In genomic region chr6:155186052-155186658, GRCh38 we compare ENCODE assay signal across 9 cellular contexts.
A peak's percentile ranks its signal among the peaks of the same experiment; 100 is the strongest.
DNase-seq lines count a peak whose midpoint lies in the region; ATAC-seq, FAIRE-seq and TF ChIP-seq lines count a peak whose summit lies in the region.
"Had no signal": no experiment of that assay in that cellular context is flagged by ENCODE, and none has a peak within 500 bp of the region (broad histone marks: within the 10 kb centered on the region; RNA-seq: fewer than 3 reads in every experiment).

No MANE protein-coding gene starts in this region.

- no peak for TF ChIP-seq CTCF in A549 (IDR thresholded peaks at IDR 0.05)
- TF ChIP-seq CTCF in testis (IDR thresholded peaks at IDR 0.05) = no peak

- DNase-seq in A549 (ENCODE audit: low read depth in 1 of 2, low spot score in 1 of 2) = no peak
- peak; percentile 57 for DNase-seq in activated T-cell treated with anti-CD3 and anti-CD28 coated beads for 48 hours (ENCODE audit: low read depth)
- DNase-seq in lung microvascular endothelial cell (ENCODE audit: low read depth in 2 of 2) = peak; percentile 17 to 58
- DNase-seq in testis = no peak
- no peak for DNase-seq in NCI-H1048 (lab: John Stamatoyannopoulos, UW)
- DNase-seq in NCI-H2107 (lab: John Stamatoyannopoulos, UW) = no peak

- H3K27ac ChIP-seq in A549 (peak overlapping the region in 1 of 2 experiments; percentile 28; a peak in 2 of 6 replicates), testis (no peak overlapping the region)

- peak overlapping the region; percentile 23; the same call in 2 of the 3 replicates for H3K4me2 ChIP-seq in A549

- intact Hi-C loops in testis (cut with DNase I; ENCODE audit: low total_unique reads) = loop anchor here (10.0 kb wide), 1 partner anchor 59 kb away; no protein-coding TSS in a partner anchor

- POLR2A ChIA-PET in A549 (lab: Yijun Ruan, JAX) = no interaction called here

- 67% methylated on average over 6 of the region's 6 CpGs for WGBS in A549 (ENCODE audit: missing lambda C conversion rate)
- 43 to 53% methylated on average over 6 of the region's 6 CpGs for WGBS in testis, 2 donors

- FAIRE-seq in A549 (lab: Jason Lieb, UNC) = no peak

- no peak for TF ChIP-seq POLR2A in A549 (IDR thresholded peaks at IDR 0.05; ENCODE audit: low read length)
- no peak for TF ChIP-seq POLR2A in testis (IDR thresholded peaks at IDR 0.05)

- no peaks in the 10 kb centered on the region for H3K36me3 ChIP-seq in testis (ENCODE audit: low read depth, missing control alignments)

- CTCF ChIA-PET in A549 (lab: Yijun Ruan, JAX) = interaction anchor here (0.8 to 1.6 kb wide), 5 partner anchors 11 to 73 kb away, joined by 3 to 4 read pairs (median 3); no protein-coding TSS in a partner anchor

- peak; percentile 60 to 61; a peak in 3 of 6 replicates for ATAC-seq in A549
- ATAC-seq in HG03039 (IDR thresholded peaks at IDR 0.05; ENCODE audit: unreplicated experiment) = peak; percentile 37
- no peak for ATAC-seq in GM18519 (IDR thresholded peaks at IDR 0.05; ENCODE audit: low FRiP score, unreplicated experiment)
- ATAC-seq: naive thymus-derived CD4-positive, alpha-beta T cell had no signal

- TF ChIP-seq EP300 in A549 (IDR thresholded peaks at IDR 0.05) = no peak

- H3K27me3 ChIP-seq in testis = no peaks in the 10 kb centered on the region

- H3K4me3 ChIP-seq in A549 (no peak overlapping the region), testis (no peak overlapping the region)

- H3K4me1 ChIP-seq in A549 (peaks cover 25% of the 10 kb centered on the region), testis (no peaks in the 10 kb centered on the region)

- TF ChIP-seq RAD21 in A549 (conservative IDR thresholded peaks at IDR 0.05 in 1 of 2, IDR thresholded peaks at IDR 0.05 in 1 of 2) = no peak

- H3K9me3 ChIP-seq in A549 (no peaks in the 10 kb centered on the region), testis (no peaks in the 10 kb centered on the region)

TF ChIP-seq in A549, 52 proteins besides CTCF, POLR2A, EP300 and RAD21:
- no peak for TF ChIP-seq CBX8 (IDR thresholded peaks at IDR 0.05)
- no peak for TF ChIP-seq KDM5A (IDR thresholded peaks at IDR 0.05)
- TF ChIP-seq JUN (IDR thresholded peaks at IDR 0.05) = no peak
- TF ChIP-seq MAZ (IDR thresholded peaks at IDR 0.05; ENCODE audit: borderline replicate concordance, low read depth, low read length) = no peak
- TF ChIP-seq EHF (CRISPR knock-in tag; IDR thresholded peaks at IDR 0.05) = no peak
- TF ChIP-seq E2F6 (IDR thresholded peaks at IDR 0.05; ENCODE audit: borderline replicate concordance, low read depth) = no peak
- TF ChIP-seq TFCP2L1 (CRISPR knock-in tag; IDR thresholded peaks at IDR 0.05) = no peak
- TF ChIP-seq ATOH8 (CRISPR knock-in tag; IDR thresholded peaks at IDR 0.05; ENCODE audit: low read depth) = no peak
- no peak for TF ChIP-seq GATA3 (IDR thresholded peaks at IDR 0.05; ENCODE audit: borderline replicate concordance)
- TF ChIP-seq FOSB (CRISPR knock-in tag; IDR thresholded peaks at IDR 0.05) = no peak
- TF ChIP-seq BCL3 (IDR thresholded peaks at IDR 0.05) = no peak
- TF ChIP-seq JUNB (IDR thresholded peaks at IDR 0.05) = no peak
- TF ChIP-seq USF2 (IDR thresholded peaks at IDR 0.05) = no peak
- TF ChIP-seq KDM1A (IDR thresholded peaks at IDR 0.05; ENCODE audit: low read depth) = no peak
- no peak for TF ChIP-seq REST (IDR thresholded peaks at IDR 0.05)
- no peak for TF ChIP-seq MAFK (IDR thresholded peaks at IDR 0.05; ENCODE audit: partially characterized antibody)

Comparison
In these comparisons a context has a peak if more than half of its experiments do, and no peak if none do; other contexts are left out.
1. DNase-seq: peak in activated T-cell treated with anti-CD3 and anti-CD28 coated beads for 48 hours (single experiment) and lung microvascular endothelial cell (2 of 2); none in A549 (0 of 2), testis (single experiment), NCI-H1048 (single experiment) and NCI-H2107 (single experiment).